19 cellular contexts compared by ENCODE assay signal in genomic region chr1:70361727-70362413, GRCh38. TPM values are rescaled to one million over a fixed set of nuclear protein-coding genes. Genes with fewer than 3 reads are reported as not detected.
DNase-seq lines count a peak whose midpoint lies in the region; ATAC-seq, FAIRE-seq and TF ChIP-seq lines count a peak whose summit lies in the region.
"Had no signal": no experiment of that assay in that cellular context is flagged by ENCODE, and none has a peak within 500 bp of the region (broad histone marks: within the 10 kb centered on the region; RNA-seq: fewer than 3 reads in every experiment).

No MANE protein-coding gene starts in this region.

- H3K36me3 ChIP-seq in mesodermal cell (ENCODE audit: control insufficient read depth, insufficient read depth, low read length) (no peaks in the 10 kb centered on the region), upper lobe of right lung (no peaks in the 10 kb centered on the region)
- H3K36me3 ChIP-seq: HAP-1, pancreas had no signal

- DNase-seq in AG04450 (ENCODE audit: low read depth, low spot score) = peak; percentile 11
- peak; percentile 50 for DNase-seq in HFFc6
- DNase-seq in chondrocyte (ENCODE audit: low spot score) = no peak
- no peak for DNase-seq in MCF 10A (ENCODE audit: unreplicated experiment)
- no peak for DNase-seq in RCC 7860 (ENCODE audit: low spot score)
- DNase-seq in upper lobe of right lung = no peak
- DNase-seq: activated CD4-positive, CD25-positive, alpha-beta regulatory T cell; amygdala; DMS79; effector memory CD4-positive, alpha-beta T cell; NCI-H1417 treated with DMSO at 0.1 percent for 48 hours; NCI-H774; pancreas had no signal

- H3K27ac Mint-ChIP-seq in HFFc6 = peak overlapping the region; percentile 58
- H3K27ac Mint-ChIP-seq in chondrocyte (ENCODE audit: unreplicated experiment) = peak overlapping the region; percentile 67
- no peak overlapping the region for H3K27ac Mint-ChIP-seq in MCF 10A (ENCODE audit: low read depth, unreplicated experiment)
- H3K27ac Mint-ChIP-seq: B cell had no signal

- H3K4me3 Mint-ChIP-seq in HFFc6 (peak overlapping the region; percentile 21; the same call in 1 of the 2 replicates), chondrocyte (ENCODE audit: unreplicated experiment) (no peak overlapping the region), MCF 10A (ENCODE audit: unreplicated experiment) (no peak overlapping the region)
- H3K4me3 Mint-ChIP-seq: B cell had no signal

- H3K4me3 ChIP-seq in AG04450 (ENCODE audit: low read depth, low read length) (no peak overlapping the region), mesodermal cell (ENCODE audit: extremely low read depth, insufficient read depth, low read length, poor library complexity, severe bottlenecking) (no peak overlapping the region), upper lobe of right lung (no peak overlapping the region)
- H3K4me3 ChIP-seq: HAP-1, lung, pancreas had no signal

- H3K27me3 Mint-ChIP-seq in HFFc6 (ENCODE audit: insufficient read depth) (no peaks in the 10 kb centered on the region), chondrocyte (ENCODE audit: low read depth) (no peaks in the 10 kb centered on the region), MCF 10A (ENCODE audit: insufficient read depth, unreplicated experiment) (no peaks in the 10 kb centered on the region)
- H3K27me3 Mint-ChIP-seq: B cell had no signal

- H3K4me1 ChIP-seq in mesodermal cell (ENCODE audit: control insufficient read depth, insufficient read depth, low read length, poor library complexity, severe bottlenecking) (peaks cover 13% of the 10 kb centered on the region), upper lobe of right lung (no peaks in the 10 kb centered on the region)
- H3K4me1 ChIP-seq: HAP-1 had no signal

- no TSS peak for BruUV-seq in MCF 10A (replicated peaks; lab: Mats Ljungman, UMichigan)

- no peaks in the 10 kb centered on the region for H3K36me3 Mint-ChIP-seq in HFFc6 (ENCODE audit: low read depth)
- H3K36me3 Mint-ChIP-seq in chondrocyte (ENCODE audit: low read depth) = peaks cover under 1% of the 10 kb centered on the region
- H3K36me3 Mint-ChIP-seq in MCF 10A (ENCODE audit: insufficient read depth, unreplicated experiment) = no peaks in the 10 kb centered on the region

- no peak for TF ChIP-seq CTCF in AG04450 (IDR thresholded peaks at IDR 0.05; ENCODE audit: low read depth, low read length)
- no peak for TF ChIP-seq CTCF in HFFc6 (IDR thresholded peaks at IDR 0.05)
- TF ChIP-seq CTCF in chondrocyte (IDR thresholded peaks at IDR 0.05) = no peak
- TF ChIP-seq CTCF in MCF 10A (IDR thresholded peaks at IDR 0.05; ENCODE audit: unreplicated experiment) = no peak
- TF ChIP-seq CTCF in upper lobe of right lung (IDR thresholded peaks at IDR 0.05) = no peak

- H3K27ac ChIP-seq in AG04450 (ENCODE audit: low read depth, low read length) (no peak overlapping the region), mesodermal cell (ENCODE audit: low read depth, low read length, severe bottlenecking) (peak overlapping the region; percentile 94), upper lobe of right lung (no peak overlapping the region)
- H3K27ac ChIP-seq: pancreas had no signal

- CTCF ChIA-PET in AG04450 (lab: Charles Lee) (no interaction called here), MCF 10A (lab: Yijun Ruan, JAX) (interaction anchor here (0.6 kb wide), 1 partner anchor 9 kb away, joined by 4 read pairs; no protein-coding TSS in a partner anchor)

- H3K27me3 ChIP-seq in AG04450 (ENCODE audit: control insufficient read depth, insufficient read depth, low read length) = no peaks in the 10 kb centered on the region
- H3K27me3 ChIP-seq in upper lobe of right lung = no peaks in the 10 kb centered on the region
- H3K27me3 ChIP-seq: pancreas had no signal

- H3K9me3 Mint-ChIP-seq in HFFc6 = no peaks in the 10 kb centered on the region
- no peaks in the 10 kb centered on the region for H3K9me3 Mint-ChIP-seq in chondrocyte (ENCODE audit: low read depth)
- H3K9me3 Mint-ChIP-seq in MCF 10A (ENCODE audit: unreplicated experiment) = no peaks in the 10 kb centered on the region

- H3K9me3 ChIP-seq in AG04450 (ENCODE audit: control insufficient read depth, insufficient read depth, low read length) = no peaks in the 10 kb centered on the region
- H3K9me3 ChIP-seq in mesodermal cell (ENCODE audit: control insufficient read depth, low read length) = no peaks in the 10 kb centered on the region
- H3K9me3 ChIP-seq in upper lobe of right lung = no peaks in the 10 kb centered on the region
- H3K9me3 ChIP-seq: HAP-1, pancreas had no signal

- ATAC-seq in upper lobe of right lung = no peak
- ATAC-seq in HG03175 (IDR thresholded peaks at IDR 0.05; ENCODE audit: unreplicated experiment) = no peak
- ATAC-seq: pancreas had no signal

- FAIRE-seq in RCC 7860 (lab: Jason Lieb, UNC) = no peak
- FAIRE-seq: pancreas, urothelium cell line had no signal

- POLR2A ChIA-PET in AG04450 (lab: Yijun Ruan, JAX) (no interaction called here), MCF 10A (lab: Yijun Ruan, JAX) (interaction anchor here (1.1 kb wide), 1 partner anchor 157 kb away, joined by 4 read pairs; no protein-coding TSS in a partner anchor)

- intact Hi-C loops in MCF 10A (cut with micrococcal nuclease) (no loop called here), upper lobe of right lung (cut with DNase I) (no loop called here)

- WGBS in mesodermal cell (ENCODE audit: insufficient coverage in 2 of 2), 2 experiments = no CpG with 5 or more reads among the region's 3 CpGs

- peaks cover 26% of the 10 kb centered on the region for H3K4me1 Mint-ChIP-seq in HFFc6 (ENCODE audit: low read depth)
- peaks cover 11% of the 10 kb centered on the region for H3K4me1 Mint-ChIP-seq in chondrocyte (ENCODE audit: low read depth)
- peaks cover 5% of the 10 kb centered on the region for H3K4me1 Mint-ChIP-seq in MCF 10A (ENCODE audit: insufficient read depth, unreplicated experiment)

RNA-seq across cellular contexts. Expression of gene ANKRD13C, which starts 7.3 kb away (rescaled TPM):
- 12.5 and 18.1 TPM in 2 replicates for polyA plus RNA-seq in AG04450 (2011; rRNA removed)
- 10.8 and 14.0 TPM in 2 replicates for polyA minus RNA-seq in AG04450 (2011; rRNA and poly(A)+ RNA removed)
- 10 to 100 TPM; 16.1 to 19.8 (median 19.1) TPM for total RNA-seq in HFFc6 (2021; fragmentation: NEBNext Ultra II Directional; extraction: Animal tissue kit (Norgen Biotek cat#: 25700))
- total RNA-seq in chondrocyte (19.4 to 24.4 TPM (median 20.4 TPM) in 3 replicates), MCF 10A (2022) (17.8 and 18.9 TPM in 2 replicates), upper lobe of right lung (20.9 TPM)
- polyA plus RNA-seq in mesodermal cell (2013, experiment 1 of 2) = 21.5 TPM
- polyA plus RNA-seq in mesodermal cell (2013, experiment 2 of 2) = 22.5 TPM

RNA-seq across cellular contexts. Expression of gene CTH, which starts 49.2 kb away (rescaled TPM):
- polyA plus RNA-seq in AG04450 (2011; rRNA removed) = 7.9 and 9.6 TPM in 2 replicates
- 6.5 and 7.8 TPM in 2 replicates for polyA minus RNA-seq in AG04450 (2011; rRNA and poly(A)+ RNA removed)
- total RNA-seq in HFFc6 (2021; fragmentation: NEBNext Ultra II Directional; extraction: Animal tissue kit (Norgen Biotek cat#: 25700)) = 1 to 10 TPM; 2.0 to 5.5 (median 3.2) TPM
- 3.8 to 17.4 TPM (median 14.9 TPM) in 3 replicates for total RNA-seq in chondrocyte
- 17.8 TPM for polyA plus RNA-seq in mesodermal cell (2013, experiment 1 of 2)
- polyA plus RNA-seq in mesodermal cell (2013, experiment 2 of 2) = 16.0 TPM
- total RNA-seq in MCF 10A (2022) = 3.4 TPM in 2 replicates
- 3.6 TPM for total RNA-seq in upper lobe of right lung

Comparison
In these comparisons a context has a peak if more than half of its experiments do, and no peak if none do; other contexts are left out.
1. DNase-seq: peak in AG04450 (single experiment) and HFFc6 (single experiment); none in chondrocyte (single experiment), MCF 10A (single experiment), RCC 7860 (single experiment) and upper lobe of right lung (single experiment).